ENCODE assay signal across 12 cellular contexts in the genomic region with DNA sequence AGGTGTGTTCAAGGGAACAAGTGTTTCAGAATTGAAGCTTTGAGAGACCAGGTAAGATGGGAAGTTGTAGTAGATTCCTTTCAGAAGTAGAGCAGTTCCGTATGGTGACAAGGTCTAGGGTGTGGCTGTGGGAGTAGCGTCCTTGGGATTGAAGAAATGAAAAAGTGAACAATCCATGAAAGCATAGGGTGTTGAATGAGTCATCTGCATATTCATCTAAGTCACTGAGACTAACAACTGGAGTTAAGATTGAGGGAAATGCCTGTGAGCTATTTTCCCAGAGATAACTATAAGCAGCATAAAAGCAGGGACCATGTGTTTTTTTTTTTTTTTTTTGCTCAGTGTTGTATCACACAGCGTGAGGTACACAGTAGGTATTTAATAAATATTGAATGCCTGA.
DNase-seq lines count a peak whose midpoint lies in the region; ATAC-seq and TF ChIP-seq lines count a peak whose summit lies in the region.
"Had no signal": no experiment of that assay in that cellular context is flagged by ENCODE, and none has a peak within 500 bp of the region (broad histone marks: within the 10 kb centered on the region; RNA-seq: fewer than 3 reads in every experiment).

No MANE protein-coding gene starts in this region.

- TF ChIP-seq CTCF in cardiac fibroblast (IDR thresholded peaks at IDR 0.05; ENCODE audit: low read depth, low read length) (no peak), osteoblast (IDR thresholded peaks at IDR 0.05; ENCODE audit: extremely low read depth, low read depth, low read length) (no peak)

- H3K4me1 ChIP-seq in Karpas-422 (ENCODE audit: low read length) (peaks cover 39% of the 10 kb centered on the region), osteoblast (ENCODE audit: insufficient read depth, low read length) (no peaks in the 10 kb centered on the region)

- DNase-seq in EL (peak; percentile 66), Karpas-422 (no peak), cardiac fibroblast (ENCODE audit: low read depth in 2 of 2) (peak; percentile 29 to 74), osteoblast (ENCODE audit: insufficient read length, low spot score, missing footprints) (peak; percentile 76), T-helper 1 cell (no peak)
- no peak for DNase-seq in activated effector memory CD4-positive, alpha-beta T cell treated with Interleukin-2 at 50 U/mL for 16 hours
- DNase-seq: anterior cingulate cortex, GDM1, NCI-H1105 treated with DMSO at 0.1 percent for 48 hours, NCI-H774 had no signal

- no peak for ATAC-seq in GM18505 (IDR thresholded peaks at IDR 0.05; ENCODE audit: unreplicated experiment)

- H3K79me2 ChIP-seq in Karpas-422 (ENCODE audit: low read length) (peaks cover 35% of the 10 kb centered on the region), osteoblast (ENCODE audit: insufficient read depth, low read length) (no peaks in the 10 kb centered on the region)

- H3K4me2 ChIP-seq in Karpas-422 (ENCODE audit: low read depth, low read length, poor library complexity, severe bottlenecking): no peak overlapping the region
- H3K4me2 ChIP-seq in osteoblast (ENCODE audit: insufficient read depth, low read length): no peak overlapping the region

- no peaks in the 10 kb centered on the region for H4K20me1 ChIP-seq in Karpas-422 (ENCODE audit: insufficient read depth, low read depth, low read length)
- no peaks in the 10 kb centered on the region for H4K20me1 ChIP-seq in osteoblast (ENCODE audit: insufficient read depth, low read length)

- no peak for TF ChIP-seq POLR2A in GM18505 (IDR thresholded peaks at IDR 0.05; ENCODE audit: borderline replicate concordance, extremely low read depth, insufficient read depth, insufficient read length)

- no peak overlapping the region for H3K9ac ChIP-seq in Karpas-422 (ENCODE audit: low read length)

- H3K36me3 ChIP-seq in Karpas-422 (ENCODE audit: insufficient read depth, low read length): peaks cover 18% of the 10 kb centered on the region; the same call in 1 of the 2 replicates
- H3K36me3 ChIP-seq in osteoblast (ENCODE audit: insufficient read depth, low read length): no peaks in the 10 kb centered on the region

- H3K4me3 ChIP-seq in Karpas-422 (ENCODE audit: low read length) (no peak overlapping the region), cardiac fibroblast (replicated peaks in 1 of 2; ENCODE audit: low read depth in 2 of 2, low read length in 2 of 2) (no peak overlapping the region), osteoblast (ENCODE audit: insufficient read depth, low read length) (no peak overlapping the region)
- H3K4me3 ChIP-seq: thoracic aorta had no signal

- H3K27ac ChIP-seq in Karpas-422 (ENCODE audit: low read length) (peak overlapping the region; percentile 53; the same call in 1 of the 2 replicates), osteoblast (ENCODE audit: low read depth, low read length) (no peak overlapping the region)
- H3K27ac ChIP-seq: thoracic aorta had no signal

- H2AFZ ChIP-seq in Karpas-422 (ENCODE audit: low read length): no peak overlapping the region
- H2AFZ ChIP-seq in osteoblast (ENCODE audit: low read length): no peak overlapping the region

- H3K9me2 ChIP-seq in Karpas-422 (replicated peaks; ENCODE audit: insufficient read depth, low read length): no peaks in the 10 kb centered on the region

- H3K9me3 ChIP-seq in Karpas-422 (ENCODE audit: low read length) (no peaks in the 10 kb centered on the region), osteoblast (ENCODE audit: low read depth, low read length) (no peaks in the 10 kb centered on the region)
- H3K9me3 ChIP-seq: thoracic aorta had no signal

- H3K27me3 ChIP-seq in Karpas-422 (ENCODE audit: low read length): no peaks in the 10 kb centered on the region
- no peaks in the 10 kb centered on the region for H3K27me3 ChIP-seq in osteoblast (ENCODE audit: insufficient read depth, low read length)

Comparison
In these comparisons a context has a peak if more than half of its experiments do, and no peak if none do; other contexts are left out.
1. DNase-seq: peak in EL (single experiment), cardiac fibroblast (2 of 2) and osteoblast (single experiment); none in Karpas-422 (single experiment), T-helper 1 cell (0 of 5) and activated effector memory CD4-positive, alpha-beta T cell treated with Interleukin-2 at 50 U/mL for 16 hours (single experiment).